Comparison of ENCODE assay signal across 24 cellular contexts in the genomic region with DNA sequence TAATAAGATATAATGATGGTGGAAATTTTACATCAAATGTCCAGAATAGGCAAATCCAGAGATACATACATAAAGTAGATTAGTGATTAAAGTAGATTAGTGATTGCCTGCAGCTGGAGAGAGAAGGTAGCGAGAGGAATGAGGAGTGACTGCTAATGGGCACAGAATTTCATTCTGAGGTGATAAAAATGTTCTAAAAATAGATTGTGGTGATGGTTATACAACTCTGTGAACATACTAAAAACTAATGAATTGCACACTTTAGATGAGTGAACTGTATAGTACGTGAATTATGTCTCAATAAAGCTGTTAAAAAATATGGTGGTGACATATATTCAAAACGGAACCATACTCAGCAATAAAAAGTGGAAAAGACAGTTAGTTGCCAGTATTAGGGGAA.
"Had no signal": no experiment of that assay in that cellular context is flagged by ENCODE, and none has a peak within 500 bp of the region (broad histone marks: within the 10 kb centered on the region; RNA-seq: fewer than 3 reads in every experiment).

No MANE protein-coding gene starts in this region.

- H3K4me3 ChIP-seq: esophagus squamous epithelium, lung, ovary, psoas muscle, sigmoid colon, testis, tibial artery had no signal

- DNase-seq: cortex of kidney; effector memory CD8-positive, alpha-beta T cell; erythroblast; esophagus squamous epithelium; foreskin melanocyte; glutamatergic neuron; hypothalamus; immature natural killer cell; islet precursor cell; kidney glomerular epithelial cell; natural killer cell; occipital lobe; ovary; posterior cingulate gyrus; psoas muscle; right cardiac atrium; sigmoid colon; stimulated activated CD4-positive, alpha-beta T cell treated with anti-CD3 and anti-CD28 coated beads, Interleukin-2, amount 100 ng/mL, for 24 hours; stimulated activated CD4-positive, alpha-beta T cell treated with anti-CD3 and anti-CD28 coated beads, Interleukin-4, amount 100 ng/mL, for 24 hours; stimulated activated naive CD8-positive, alpha-beta T cell treated with anti-CD3 and anti-CD28 coated beads, Interleukin-15, Interleukin-2, amounts not matched to agents 100 U/mL and 50 U/mL, for 24 hours; substantia nigra; testis; tibial artery had no signal

- H3K9me3 ChIP-seq: esophagus squamous epithelium, ovary, psoas muscle, sigmoid colon, testis, tibial artery had no signal

- H3K27ac ChIP-seq: ovary, psoas muscle, sigmoid colon, testis had no signal

- H3K36me3 ChIP-seq: ovary, sigmoid colon, tibial artery had no signal
